18 cellular contexts compared by ENCODE assay signal in genomic region chr17:31565652-31566051, GRCh38.
DNase-seq lines count a peak whose midpoint lies in the region; ATAC-seq and TF ChIP-seq lines count a peak whose summit lies in the region.
"Had no signal": no experiment of that assay in that cellular context is flagged by ENCODE, and none has a peak within 500 bp of the region (broad histone marks: within the 10 kb centered on the region; RNA-seq: fewer than 3 reads in every experiment).

No MANE protein-coding gene starts in this region.

- H3K27me3 ChIP-seq in GM23338 (ENCODE audit: insufficient read depth): peaks cover 8% of the 10 kb centered on the region
- no peaks in the 10 kb centered on the region for H3K27me3 ChIP-seq in body of pancreas
- H3K27me3 ChIP-seq in left lung: no peaks in the 10 kb centered on the region
- H3K27me3 ChIP-seq in stomach: no peaks in the 10 kb centered on the region
- H3K27me3 ChIP-seq: heart left ventricle, tibial nerve had no signal

- H3K36me3 ChIP-seq in GM23338 (ENCODE audit: insufficient read depth) (no peaks in the 10 kb centered on the region), body of pancreas (replicated peaks in 1 of 2; ENCODE audit: insufficient read depth in 1 of 2, low read depth in 2 of 2) (no peaks in the 10 kb centered on the region), left lung (no peaks in the 10 kb centered on the region), stomach (no peaks in the 10 kb centered on the region)
- H3K36me3 ChIP-seq: tibial nerve had no signal

- H3F3A ChIP-seq in GM23338 (replicated peaks; ENCODE audit: low read depth): 0 out of 2 replicates have a peak, but pooled peaks cover under 1% of the 10 kb centered on the region

- H3K4me1 Mint-ChIP-seq in GM23338: peaks cover 38% of the 10 kb centered on the region

- H3K9me3 Mint-ChIP-seq in GM23338: no peaks in the 10 kb centered on the region
- H3K9me3 Mint-ChIP-seq: activated naive CD4-positive, alpha-beta T cell treated with anti-CD3 and anti-CD28 coated beads for 36 hours; H9 had no signal

- no peak overlapping the region for H3K4me3 Mint-ChIP-seq in GM23338
- H3K4me3 Mint-ChIP-seq: activated naive CD4-positive, alpha-beta T cell treated with anti-CD3 and anti-CD28 coated beads for 36 hours; B cell; H9; T-helper 17 cell had no signal

- H2AFZ ChIP-seq in GM23338: no peak overlapping the region

- H3K27ac Mint-ChIP-seq in GM23338: peak overlapping the region; percentile 28; the same call in 1 of the 2 replicates
- H3K27ac Mint-ChIP-seq: activated naive CD4-positive, alpha-beta T cell treated with anti-CD3 and anti-CD28 coated beads for 36 hours; B cell; T-helper 17 cell had no signal

- H3K4me2 ChIP-seq in GM23338: peak overlapping the region; percentile 22

- H3K27me3 Mint-ChIP-seq in GM23338 (ENCODE audit: insufficient read depth, low read depth, poor library complexity): peaks cover 11% of the 10 kb centered on the region
- H3K27me3 Mint-ChIP-seq: B cell had no signal

- H3K27ac ChIP-seq in GM23338 (ENCODE audit: low read depth): 0 out of 2 replicates have a peak overlapping the region, but pooled peaks have one; percentile 50
- peak overlapping the region; percentile 19 to 92 (median 39) for H3K27ac ChIP-seq in body of pancreas
- H3K27ac ChIP-seq in left lung: peak overlapping the region; percentile 41 to 53
- H3K27ac ChIP-seq in stomach: peak overlapping the region in 4 of 5 donors; percentile 21 to 79 (median 52)
- H3K27ac ChIP-seq: psoas muscle had no signal

- DNase-seq in GM23338 (ENCODE audit: low spot score) (no peak), body of pancreas (no peak), left lung (no peak), stomach (no peak), GM10248 (ENCODE audit: extremely low spot score) (no peak), KBM-7 (no peak)
- no peak for DNase-seq in activated CD4-positive, alpha-beta T cell treated with anti-CD3 and anti-CD28 coated beads for 48 hours
- DNase-seq: activated CD8-positive, alpha-beta memory T cell treated with anti-CD3 and anti-CD28 coated beads, Interleukin-2, amount 50 U/mL, for 48 hours; activated naive CD4-positive, alpha-beta T cell treated with anti-CD3 and anti-CD28 coated beads for 36 hours; central memory CD4-positive, alpha-beta T cell; psoas muscle; RPMI8226; T-helper 17 cell had no signal

- POLR2A ChIA-PET in GM10248 (lab: Yijun Ruan, JAX): no interaction called here

- TF ChIP-seq POLR2A in body of pancreas (IDR thresholded peaks at IDR 0.05): no peak
- no peak for TF ChIP-seq POLR2A in stomach (IDR thresholded peaks at IDR 0.05)

- ATAC-seq in GM23338: no peak
- ATAC-seq in body of pancreas: no peak
- no peak for ATAC-seq in left lung
- ATAC-seq in GM18858 (IDR thresholded peaks at IDR 0.05; ENCODE audit: unreplicated experiment): no peak
- ATAC-seq: T-helper 17 cell had no signal

- in situ Hi-C loops in KBM-7 (cut with MboI; ENCODE audit: low pct_unique_long_range_greater_than_20kb, low sequenced_read_pairs): no loop called here

- no peaks in the 10 kb centered on the region for H3K9me3 ChIP-seq in body of pancreas
- no peaks in the 10 kb centered on the region for H3K9me3 ChIP-seq in left lung
- no peaks in the 10 kb centered on the region for H3K9me3 ChIP-seq in stomach
- H3K9me3 ChIP-seq: heart left ventricle, psoas muscle, tibial nerve had no signal

- CTCF ChIA-PET in GM10248 (lab: Yijun Ruan, JAX): interaction anchor here (1.0 to 1.1 kb wide), 3 partner anchors 8 to 277 kb away, joined by 3 to 6 read pairs (median 5); no protein-coding TSS in a partner anchor

- H3K4me1 ChIP-seq in GM23338 (ENCODE audit: insufficient read depth) (peaks cover 29% of the 10 kb centered on the region), body of pancreas (peaks cover 72% of the 10 kb centered on the region), left lung (peaks cover 16 to 71% of the 10 kb centered on the region in 2 donors), stomach (peaks cover 58 to 99% (median 82%) of the 10 kb centered on the region in 4 donors)

- WGBS in body of pancreas, 2 donors: 90 to 95% methylated on average over 9 of the region's 9 CpGs
- WGBS in stomach, 5 donors: 83 to 88% (median 86%) methylated on average over 9 of the region's 9 CpGs

- TF ChIP-seq EP300 in stomach (IDR thresholded peaks at IDR 0.05): no peak

- no peaks in the 10 kb centered on the region for H3K9me2 ChIP-seq in GM23338 (ENCODE audit: insufficient read depth)

- TF ChIP-seq CTCF in GM23338 (conservative IDR thresholded peaks at IDR 0.05; ENCODE audit: low read depth in 2 of 2) (no peak), body of pancreas (IDR thresholded peaks at IDR 0.05) (no peak), left lung (IDR thresholded peaks at IDR 0.05) (no peak), stomach (IDR thresholded peaks at IDR 0.05) (no peak), GM10248 (IDR thresholded peaks at IDR 0.05; ENCODE audit: control extremely low read depth, extremely low read depth, low read depth, missing control alignments) (no peak)

- intact Hi-C loops in body of pancreas (cut with DNase I): no loop called here
- intact Hi-C loops in left lung (cut with DNase I): no loop called here
- intact Hi-C loops in stomach (cut with DNase I; ENCODE audit: low total_unique reads): no loop called here

- no peak overlapping the region for H3K4me3 ChIP-seq in GM23338
- H3K4me3 ChIP-seq in body of pancreas: no peak overlapping the region
- no peak overlapping the region for H3K4me3 ChIP-seq in left lung
- H3K4me3 ChIP-seq in stomach: no peak overlapping the region
- H3K4me3 ChIP-seq: heart left ventricle, psoas muscle, tibial nerve had no signal

- peaks cover under 1% of the 10 kb centered on the region; the same call in 1 of the 2 replicates for H4K20me1 ChIP-seq in GM23338 (replicated peaks; ENCODE audit: insufficient read depth)

- H3K36me3 Mint-ChIP-seq in GM23338 (ENCODE audit: low read depth): peaks cover 3% of the 10 kb centered on the region; the same call in 1 of the 3 replicates

- H3K79me2 ChIP-seq in GM23338 (replicated peaks; ENCODE audit: insufficient read depth): peaks cover 1% of the 10 kb centered on the region; the same call in 1 of the 2 replicates

TF ChIP-seq in GM23338, 12 proteins besides CTCF, POLR2A, EP300 and RAD21 (continues in another document):
- TF ChIP-seq POLR2AphosphoS5 (IDR thresholded peaks at IDR 0.05; ENCODE audit: low read depth) (no peak), REST (IDR thresholded peaks at IDR 0.05; ENCODE audit: unreplicated experiment) (no peak), NANOG (IDR thresholded peaks at IDR 0.05; ENCODE audit: borderline replicate concordance) (no peak)
